Comparison of ENCODE assay signal across 8 cellular contexts in genomic region chr6:138287144-138287955, GRCh38.
A peak's percentile ranks its signal among the peaks of the same experiment; 100 is the strongest.
DNase-seq lines count a peak whose midpoint lies in the region; ATAC-seq, FAIRE-seq and TF ChIP-seq lines count a peak whose summit lies in the region.

No MANE protein-coding gene starts in this region.

- no peak for FAIRE-seq in HTR-8/SVneo (lab: Jason Lieb, UNC)

- peak; percentile 54 for TF ChIP-seq CTCF in HFF-Myc (IDR thresholded peaks at IDR 0.05; ENCODE audit: low read depth, low read length, missing control alignments)
- peak; percentile 52 for TF ChIP-seq CTCF in fibroblast of villous mesenchyme (IDR thresholded peaks at IDR 0.05; ENCODE audit: insufficient read depth, low read depth, low read length)

- H3K4me3 ChIP-seq in HFF-Myc (replicated peaks; ENCODE audit: low read depth, low read length): no peak overlapping the region
- no peak overlapping the region for H3K4me3 ChIP-seq in fibroblast of villous mesenchyme (ENCODE audit: low read depth, low read length)

- DNase-seq in EH (ENCODE audit: low read depth) (peak; percentile 37), HFF-Myc (ENCODE audit: extremely low read depth, low read depth) (no peak), NCI-H226 (peak; percentile 27), fibroblast of villous mesenchyme (ENCODE audit: low read depth) (peak; percentile 7), HTR-8/SVneo (ENCODE audit: insufficient read length, low spot score) (no peak)
- DNase-seq in activated CD8-positive, alpha-beta memory T cell treated with anti-CD3 and anti-CD28 coated beads, Interleukin-2, amount 50 U/mL, for 48 hours: peak; percentile 61
- peak; percentile 29 for DNase-seq in stimulated activated CD4-positive, alpha-beta T cell treated with anti-CD3 and anti-CD28 coated beads, Interleukin-12 subunit alpha, Interleukin-12 subunit beta, amount 100 ng/mL, for 4 hours

- no peak for ATAC-seq in HG03196 (IDR thresholded peaks at IDR 0.05; ENCODE audit: unreplicated experiment)

Comparison
In these comparisons a context has a peak if more than half of its experiments do, and no peak if none do; other contexts are left out.
1. DNase-seq: peak in EH (single experiment), NCI-H226 (single experiment), activated CD8-positive, alpha-beta memory T cell treated with anti-CD3 and anti-CD28 coated beads, Interleukin-2, amount 50 U/mL, for 48 hours (single experiment), fibroblast of villous mesenchyme (single experiment) and stimulated activated CD4-positive, alpha-beta T cell treated with anti-CD3 and anti-CD28 coated beads, Interleukin-12 subunit alpha, Interleukin-12 subunit beta, amount 100 ng/mL, for 4 hours (single experiment); none in HFF-Myc (single experiment) and HTR-8/SVneo (single experiment).